ENCODE assay signal across 23 cellular contexts in genomic region chr6:69848552-69848951, GRCh38. TPM values are rescaled to one million over a fixed set of nuclear protein-coding genes. Genes with fewer than 3 reads are reported as not detected.
"Had no signal": no experiment of that assay in that cellular context is flagged by ENCODE, and none has a peak within 500 bp of the region (broad histone marks: within the 10 kb centered on the region; RNA-seq: fewer than 3 reads in every experiment).

No MANE protein-coding gene starts in this region.

- H3K27ac ChIP-seq: ascending aorta, breast epithelium, foreskin keratinocyte, left ventricle myocardium inferior, right atrium auricular region, skin epidermis, transverse colon, vagina, VCaP had no signal

- H3K4me3 Mint-ChIP-seq: activated naive CD4-positive, alpha-beta T cell treated with anti-CD3 and anti-CD28 coated beads for 36 hours; activated naive CD8-positive, alpha-beta T cell treated with anti-CD3 and anti-CD28 coated beads, Interleukin-2, amount 50 U/mL, for 24 hours; natural killer cell had no signal

- H3K9me3 Mint-ChIP-seq: activated T-helper 2 cell treated with anti-CD3 and anti-CD28 coated beads, Interferon-gamma antibody, Interleukin-2, Interleukin-4, amounts not matched to agents 10 μg/mL and 5 μg/mL and 100 μg/mL, durations not matched to agents 14 hours and 24 hours and 36 hours had no signal

- H3K9me3 ChIP-seq: ascending aorta, breast epithelium, vagina had no signal

- DNase-seq: activated CD4-positive, alpha-beta T cell treated with anti-CD3 and anti-CD28 coated beads, Interleukin-2, amount 50 U/mL, for 48 hours; activated naive CD4-positive, alpha-beta T cell treated with anti-CD3 and anti-CD28 coated beads for 36 hours; activated naive CD8-positive, alpha-beta T cell treated with anti-CD3 and anti-CD28 coated beads, Interleukin-2, amount 50 U/mL, for 24 hours; cerebellar nuclear complex; effector memory CD4-positive, alpha-beta T cell; foreskin keratinocyte; glutamatergic neuron; hypothalamus; kidney; left ventricle myocardium inferior; natural killer cell; stimulated activated CD4-positive, alpha-beta T cell treated with anti-CD3 and anti-CD28 coated beads, Interleukin-15, amount 100 ng/mL, for 24 hours; stimulated activated CD4-positive, alpha-beta T cell treated with anti-CD3 and anti-CD28 coated beads, Interleukin-4, amount 100 ng/mL, for 1 hour; stimulated activated naive CD4-positive, alpha-beta T cell treated with Interleukin-2 at 50 U/mL for 16 hours; substantia nigra; transverse colon had no signal

- H3K4me1 Mint-ChIP-seq: activated naive CD8-positive, alpha-beta T cell treated with anti-CD3 and anti-CD28 coated beads, Interleukin-2, amount 50 U/mL, for 24 hours; natural killer cell had no signal

- H3K27me3 ChIP-seq: ascending aorta, breast epithelium, right atrium auricular region, vagina had no signal

- ATAC-seq: activated naive CD8-positive, alpha-beta T cell treated with anti-CD3 and anti-CD28 coated beads, Interleukin-2, amount 50 U/mL, for 24 hours; foreskin keratinocyte; natural killer cell had no signal

- H3K4me1 ChIP-seq: ascending aorta, breast epithelium, foreskin keratinocyte, right atrium auricular region, vagina had no signal

- H3K27ac Mint-ChIP-seq: activated naive CD4-positive, alpha-beta T cell treated with anti-CD3 and anti-CD28 coated beads for 36 hours; activated naive CD8-positive, alpha-beta T cell treated with anti-CD3 and anti-CD28 coated beads, Interleukin-2, amount 50 U/mL, for 24 hours; activated T-helper 2 cell treated with anti-CD3 and anti-CD28 coated beads, Interferon-gamma antibody, Interleukin-2, Interleukin-4, amounts not matched to agents 10 μg/mL and 5 μg/mL and 100 μg/mL, durations not matched to agents 14 hours and 24 hours and 36 hours; natural killer cell had no signal

- H3K36me3 Mint-ChIP-seq: natural killer cell had no signal

- H3K36me3 ChIP-seq: ascending aorta, breast epithelium, left ventricle myocardium inferior, right atrium auricular region, transverse colon, vagina had no signal

- H3K4me3 ChIP-seq: ascending aorta, breast epithelium, left ventricle myocardium inferior, right atrium auricular region, skin epidermis, transverse colon, vagina had no signal

- FAIRE-seq: kidney had no signal

RNA-seq across cellular contexts. Expression of gene COL19A1, which starts 17.8 kb away (rescaled TPM):
- total RNA-seq: ascending aorta, foreskin keratinocyte had no signal
- polyA plus RNA-seq: foreskin keratinocyte had no signal
